33 cellular contexts compared by ENCODE assay signal in genomic region chrX:52341493-52341892, GRCh38. TPM values are rescaled to one million over a fixed set of nuclear protein-coding genes. Genes with fewer than 3 reads are reported as not detected.
A peak's percentile ranks its signal among the peaks of the same experiment; 100 is the strongest.
DNase-seq lines count a peak whose midpoint lies in the region; ATAC-seq, FAIRE-seq and TF ChIP-seq lines count a peak whose summit lies in the region.
"Had no signal": no experiment of that assay in that cellular context is flagged by ENCODE, and none has a peak within 500 bp of the region (broad histone marks: within the 10 kb centered on the region; RNA-seq: fewer than 3 reads in every experiment).

No MANE protein-coding gene starts in this region.

- DNase-seq in H4 (ENCODE audit: low spot score) (peak; percentile 9), RKO (ENCODE audit: low spot score) (peak; percentile 25), fibroblast of mammary gland (ENCODE audit: low read depth) (peak; percentile 43), urothelium cell line (ENCODE audit: low spot score) (peak; percentile 30), CD1c-positive myeloid dendritic cell (ENCODE audit: extremely low spot score) (no peak), H7 (no peak)
- DNase-seq: activated CD4-positive, alpha-beta T cell treated with anti-CD3 and anti-CD28 coated beads for 48 hours; activated CD8-positive, alpha-beta memory T cell treated with anti-CD3 and anti-CD28 coated beads for 24 hours; activated gamma-delta T cell treated with Interleukin-2 at 50 U/mL for 16 hours; activated T-cell treated with anti-CD3 and anti-CD28 coated beads, Interleukin-2, amount 50 U/mL, for 24 hours; adrenal gland; H9; MG63; NCI-H2029 treated with DMSO at 0.1 percent for 48 hours; NCI-H2227 treated with DMSO at 0.1 percent for 48 hours; NCI-H774; nephron progenitor cell; small intestine; stimulated activated CD4-positive, alpha-beta T cell treated with anti-CD3 and anti-CD28 coated beads, Interleukin-2, amount 100 ng/mL, for 24 hours; substantia nigra; upper lobe of left lung had no signal

- no peaks in the 10 kb centered on the region for H3K27me3 ChIP-seq in H7 (ENCODE audit: control insufficient read depth, insufficient read depth, low read length)
- H3K27me3 ChIP-seq: MG63, upper lobe of left lung had no signal

- no peak for ATAC-seq in HG03432 (IDR thresholded peaks at IDR 0.05; ENCODE audit: unreplicated experiment)
- ATAC-seq: K562, SK-N-SH treated with all-trans-retinoic acid at 6 μM for 48 hours had no signal

- H3K36me3 ChIP-seq in H7 (replicated peaks; ENCODE audit: control insufficient read depth, insufficient read depth, low read length): no peaks in the 10 kb centered on the region
- H3K36me3 ChIP-seq: adrenal gland, MG63, upper lobe of left lung had no signal

- no peak for TF ChIP-seq CTCF in fibroblast of mammary gland (conservative IDR thresholded peaks at IDR 0.05; ENCODE audit: control insufficient read depth, insufficient read depth, low read depth, low read length)

- FAIRE-seq in urothelium cell line (lab: Jason Lieb, UNC): no peak
- FAIRE-seq: D721Med, G401.6, HTR-8/SVneo, K562, small intestine had no signal

- H3K4me3 ChIP-seq in fibroblast of mammary gland (ENCODE audit: control insufficient read depth, low read depth, low read length): no peak overlapping the region
- no peak overlapping the region for H3K4me3 ChIP-seq in H7 (ENCODE audit: insufficient read depth, low read depth, low read length)
- H3K4me3 ChIP-seq: adrenal gland, K562, lung, MG63, upper lobe of left lung had no signal

RNA-seq across cellular contexts. Expression of gene XAGE2, which starts 27.3 kb away (rescaled TPM):
- not detected in 2 replicates for total RNA-seq in H4 (2014; rRNA removed; shearing (Covaris generic))
- total RNA-seq in H7 (2014; rRNA removed; shearing (Covaris generic)): not detected in 2 replicates
- total RNA-seq: adrenal gland; chondrocyte; H9; kidney epithelial cell; mucosa of gallbladder; osteocyte; T-helper 2 cell treated with Interferon-gamma antibody and Interleukin-4, amounts not matched to agents 100 ng/mL and 5 ng/mL, for 36 hours had no signal

Comparison
In these comparisons a context has a peak if more than half of its experiments do, and no peak if none do; other contexts are left out.
1. DNase-seq: peak in H4 (single experiment), RKO (single experiment), fibroblast of mammary gland (single experiment) and urothelium cell line (single experiment); none in CD1c-positive myeloid dendritic cell (single experiment) and H7 (single experiment).